Comparison of ENCODE assay signal across 1 cellular context in the genomic region with DNA sequence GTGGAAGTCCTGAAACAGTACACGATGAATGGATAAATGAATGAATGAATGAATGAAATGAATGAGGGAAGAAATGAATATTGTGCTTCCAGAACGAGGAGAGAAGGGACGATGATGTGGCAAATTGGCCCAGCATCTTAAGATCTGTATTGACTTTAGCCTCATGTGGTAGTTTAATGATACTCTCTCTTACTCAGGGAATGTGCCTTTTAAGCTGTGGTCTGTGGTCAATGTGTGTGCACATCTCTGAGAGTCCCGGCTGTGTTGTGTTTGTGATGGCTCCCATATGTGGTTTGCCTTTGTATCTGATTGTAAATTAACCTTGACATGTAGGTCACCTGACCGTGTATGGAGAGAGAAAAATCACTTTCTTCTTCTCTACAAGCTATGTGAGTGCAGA.
A peak's percentile ranks its signal among the peaks of the same experiment; 100 is the strongest.
TF ChIP-seq lines count a peak whose summit lies in the region.

No MANE protein-coding gene starts in this region.

TF ChIP-seq in GM12878, 131 proteins besides CTCF, POLR2A, EP300 and RAD21:
- TF ChIP-seq SUZ12 (IDR thresholded peaks at IDR 0.05; ENCODE audit: unreplicated experiment) = no peak
- TF ChIP-seq WRNIP1 (IDR thresholded peaks at IDR 0.05; ENCODE audit: borderline replicate concordance, low read depth, low read length) = no peak
- no peak for TF ChIP-seq TBL1XR1 (IDR thresholded peaks at IDR 0.05; ENCODE audit: low read depth, low read length)
- TF ChIP-seq JUND (IDR thresholded peaks at IDR 0.05; ENCODE audit: low read depth, low read length) = no peak
- peak; percentile 67; the same call in 1 of the 2 replicates for TF ChIP-seq RAD51 (IDR thresholded peaks at IDR 0.05)
- no peak for TF ChIP-seq IKZF1 (conservative IDR thresholded peaks at IDR 0.05)
- TF ChIP-seq RUNX3 (IDR thresholded peaks at IDR 0.05; ENCODE audit: low read length) = peak; percentile 55; the same call in 1 of the 2 replicates
- TF ChIP-seq MTA3 (IDR thresholded peaks at IDR 0.05; ENCODE audit: borderline replicate concordance, low read length) = no peak
- no peak for TF ChIP-seq NFXL1 (IDR thresholded peaks at IDR 0.05; ENCODE audit: borderline replicate concordance)
- peak; percentile 66; the same call in 1 of the 2 replicates for TF ChIP-seq NR2F1 (conservative IDR thresholded peaks at IDR 0.05)
- TF ChIP-seq BMI1 (IDR thresholded peaks at IDR 0.05; ENCODE audit: borderline replicate concordance) = no peak
- TF ChIP-seq BHLHE40 (IDR thresholded peaks at IDR 0.05; ENCODE audit: borderline replicate concordance in 1 of 2, low read depth in 2 of 2, low read length in 1 of 2) = peak; percentile 68 to 80; a peak in 3 of 4 replicates
- TF ChIP-seq ZNF622 (IDR thresholded peaks at IDR 0.05) = no peak
- TF ChIP-seq MYB (IDR thresholded peaks at IDR 0.05; ENCODE audit: borderline replicate concordance, low read depth, low read length) = no peak
- no peak for TF ChIP-seq SREBF2 (IDR thresholded peaks at IDR 0.05; ENCODE audit: low read length)
- TF ChIP-seq MTA2 (IDR thresholded peaks at IDR 0.05; ENCODE audit: low read depth) = 0 out of 2 replicates have a peak, but pooled peaks have one; percentile 9
- TF ChIP-seq NFIC (IDR thresholded peaks at IDR 0.05; ENCODE audit: low read depth, low read length) = no peak
- TF ChIP-seq IKZF2 (IDR thresholded peaks at IDR 0.05) = peak in 1 of 2 experiments; percentile 30; a peak in 1 of 4 replicates
- TF ChIP-seq ZNF24 (IDR thresholded peaks at IDR 0.05) = peak; percentile 87; the same call in 1 of the 2 replicates
- TF ChIP-seq CHD1 (IDR thresholded peaks at IDR 0.05; ENCODE audit: low read depth, low read length) = no peak
- no peak for TF ChIP-seq GABPA (IDR thresholded peaks at IDR 0.05; ENCODE audit: low read depth)
- TF ChIP-seq CREB1 (IDR thresholded peaks at IDR 0.05; ENCODE audit: low read depth) = no peak
